ENCODE assay signal across 8 cellular contexts in the genomic region with DNA sequence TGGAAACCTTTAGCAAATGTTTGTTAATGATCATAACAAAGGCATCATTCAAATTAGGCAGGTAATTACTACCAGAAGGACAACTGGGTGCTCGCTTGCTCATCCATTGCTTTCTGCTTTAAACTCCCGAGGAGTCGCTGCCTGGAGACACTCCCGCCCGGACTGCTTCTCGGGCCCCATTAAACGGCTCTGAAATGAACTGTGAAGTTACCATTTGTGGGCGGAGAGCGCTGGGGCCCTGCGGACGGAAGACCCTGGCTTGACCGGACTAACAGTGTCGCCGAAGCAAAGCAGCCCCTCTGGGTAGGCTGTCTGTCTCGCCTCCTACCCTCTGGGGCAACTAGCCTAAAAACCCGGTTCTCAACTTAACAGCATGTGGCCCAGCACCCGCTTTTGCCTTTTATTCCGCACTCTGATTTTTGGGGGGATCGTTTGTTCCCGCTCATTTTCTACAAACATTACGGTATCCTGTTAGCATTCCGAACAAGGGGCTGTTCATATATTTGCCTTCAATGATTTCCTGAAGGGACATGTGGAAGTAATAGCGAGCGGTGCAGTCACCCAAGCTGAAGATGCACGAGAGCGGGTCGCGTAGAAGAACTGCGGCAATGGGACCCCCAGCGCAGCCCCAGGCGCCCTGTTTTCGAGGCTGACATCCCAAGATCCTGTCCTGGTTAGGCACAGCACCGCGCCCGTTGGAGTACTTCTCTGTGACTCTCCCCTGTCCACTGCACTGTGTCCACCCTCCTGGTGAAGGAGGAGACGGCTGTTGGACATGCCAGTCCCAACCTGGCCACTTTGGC. TPM values are rescaled to one million over a fixed set of nuclear protein-coding genes. Genes with fewer than 3 reads are reported as not detected.
DNase-seq lines count a peak whose midpoint lies in the region; ATAC-seq, FAIRE-seq and TF ChIP-seq lines count a peak whose summit lies in the region.

No MANE protein-coding gene starts in this region.

- peak overlapping the region; percentile 53 for H3K4me3 ChIP-seq in MM.1S (ENCODE audit: low read length)
- H3K4me3 ChIP-seq in kidney (ENCODE audit: low read length in 2 of 2), result peak overlapping the region; percentile 50 to 66
- H3K4me3 ChIP-seq in suprapubic skin, result peak overlapping the region; percentile 54

- DNase-seq in MM.1S (no peak), brain pericyte (ENCODE audit: low read depth, low spot score) (peak; percentile 66), kidney (peak; percentile 79), suprapubic skin (ENCODE audit: low spot score in 2 of 2) (peak in 1 of 2 donors; percentile 71), NCI-H446 (lab: John Stamatoyannopoulos, UW) (no peak), activated gamma-delta T cell (lab: John Stamatoyannopoulos, UW) (no peak)

- intact Hi-C loops in kidney (cut with DNase I), result loop anchor here (10.0 kb wide), 1 partner anchor 313 kb away; no protein-coding TSS in a partner anchor

- ATAC-seq in GM18867 (IDR thresholded peaks at IDR 0.05; ENCODE audit: unreplicated experiment), result peak; percentile 26
- no peak for ATAC-seq in HG02642 (IDR thresholded peaks at IDR 0.05; ENCODE audit: poor library complexity, unreplicated experiment)

- no peak overlapping the region for H3K9ac ChIP-seq in MM.1S (ENCODE audit: low read length)
- H3K9ac ChIP-seq in kidney (ENCODE audit: low read length in 2 of 2), result no peak overlapping the region

- no peak for TF ChIP-seq CTCF in MM.1S (IDR thresholded peaks at IDR 0.05; ENCODE audit: low read length)
- no peak for TF ChIP-seq CTCF in kidney (IDR thresholded peaks at IDR 0.05; ENCODE audit: borderline replicate concordance, extremely low read depth, insufficient read depth)
- no peak for TF ChIP-seq CTCF in suprapubic skin (IDR thresholded peaks at IDR 0.05)

- no peak for TF ChIP-seq EP300 in suprapubic skin (IDR thresholded peaks at IDR 0.05)

- no peaks in the 10 kb centered on the region for H3K9me2 ChIP-seq in MM.1S (replicated peaks; ENCODE audit: insufficient read depth, low read length)

- peak overlapping the region; percentile 34 for H2AFZ ChIP-seq in MM.1S (ENCODE audit: low read length)

- H3K4me1 ChIP-seq in MM.1S (ENCODE audit: low read length) (0 out of 2 replicates have a peak, but pooled peaks cover 3% of the 10 kb centered on the region), kidney (ENCODE audit: control insufficient read depth in 1 of 2, insufficient read depth in 1 of 2, low read depth in 1 of 2, low read length in 2 of 2) (peaks cover 13 to 18% of the 10 kb centered on the region in 2 donors), suprapubic skin (peaks cover 75% of the 10 kb centered on the region)

- no peaks in the 10 kb centered on the region for H3K79me2 ChIP-seq in MM.1S (ENCODE audit: low read length)

- H4K20me1 ChIP-seq in MM.1S (ENCODE audit: insufficient read depth, low read length), result no peaks in the 10 kb centered on the region

- H3K27ac ChIP-seq in MM.1S (ENCODE audit: low read length) (no peak overlapping the region), kidney (ENCODE audit: low read depth in 2 of 2, low read length in 2 of 2) (no peak overlapping the region), suprapubic skin (peak overlapping the region; percentile 70)

- peaks cover 60% of the 10 kb centered on the region for H3K27me3 ChIP-seq in MM.1S (replicated peaks; ENCODE audit: insufficient read depth, low read length)
- peaks cover 91% of the 10 kb centered on the region for H3K27me3 ChIP-seq in suprapubic skin

- no peaks in the 10 kb centered on the region for H3F3A ChIP-seq in MM.1S (ENCODE audit: insufficient read depth, low read length)

- peak overlapping the region; percentile 84 for H3K4me2 ChIP-seq in MM.1S (ENCODE audit: low read depth, low read length)

- 3% methylated on average over 29 of the region's 36 CpGs for WGBS in suprapubic skin

- H3K36me3 ChIP-seq in MM.1S (replicated peaks; ENCODE audit: insufficient read depth, low read length) (no peaks in the 10 kb centered on the region), kidney (ENCODE audit: control insufficient read depth in 1 of 2, insufficient read depth in 2 of 2, low read length in 2 of 2) (no peaks in the 10 kb centered on the region), suprapubic skin (no peaks in the 10 kb centered on the region)

- FAIRE-seq in kidney (lab: Jason Lieb, UNC), result no peak

- H3K9me3 ChIP-seq in MM.1S (replicated peaks; ENCODE audit: insufficient read depth, low read length), result no peaks in the 10 kb centered on the region
- no peaks in the 10 kb centered on the region for H3K9me3 ChIP-seq in kidney (ENCODE audit: control insufficient read depth in 1 of 2, low read length in 2 of 2)
- H3K9me3 ChIP-seq in suprapubic skin, result no peaks in the 10 kb centered on the region

- TF ChIP-seq POLR2A in suprapubic skin (IDR thresholded peaks at IDR 0.05), result no peak

RNA-seq across cellular contexts. Expression of a gene that starts 1.6 kb away (rescaled TPM):
- total RNA-seq in kidney (71.0 TPM), suprapubic skin (10 to 100 TPM; 14.6 to 25.1 (median 17.1) TPM)
- 12.3 TPM for polyA plus RNA-seq in kidney (ENCODE audit: insufficient read depth, low read depth, low replicate concordance)

Comparison
In these comparisons a context has a peak if more than half of its experiments do, and no peak if none do; other contexts are left out.
1. DNase-seq: peak in brain pericyte (single experiment) and kidney (single experiment); none in MM.1S (single experiment), NCI-H446 (0 of 2) and activated gamma-delta T cell (single experiment).
2. Peak in every context shown above with its lines, with median percentiles within 50 percentile points of each other: H3K4me3 ChIP-seq.